Comparison of ENCODE assay signal across 26 cellular contexts in genomic region chr19:16985403-16985802, GRCh38.
"Had no signal": no experiment of that assay in that cellular context is flagged by ENCODE, and none has a peak within 500 bp of the region (broad histone marks: within the 10 kb centered on the region; RNA-seq: fewer than 3 reads in every experiment).

No MANE protein-coding gene starts in this region.

- ATAC-seq: left cardiac atrium; left lobe of liver; lower lobe of right lung; naive thymus-derived CD8-positive, alpha-beta T cell; pancreas; psoas muscle; stimulated activated effector memory CD8-positive, alpha-beta T cell treated with anti-CD3 and anti-CD28 coated beads, Interleukin-12 subunit alpha, Interleukin-12 subunit beta, amount 100 ng/mL, for 72 hours; upper lobe of right lung had no signal

- H3K4me3 ChIP-seq: lower lobe of right lung, pancreas, psoas muscle, right atrium auricular region, spleen, suprapubic skin, thoracic aorta, tibial artery, upper lobe of right lung, uterus had no signal

- H3K27me3 Mint-ChIP-seq: stimulated activated naive CD8-positive, alpha-beta T cell treated with anti-CD3 and anti-CD28 coated beads, Interleukin-15, Interleukin-2, amounts not matched to agents 100 ng/mL and 50 ng/mL, for 24 hours had no signal

- H3K9me3 ChIP-seq: lower lobe of right lung, pancreas, suprapubic skin, thoracic aorta, tibial artery, upper lobe of right lung, uterus had no signal

- H3K4me1 Mint-ChIP-seq: naive thymus-derived CD8-positive, alpha-beta T cell; nephron; neural crest cell; stimulated activated effector memory CD8-positive, alpha-beta T cell treated with anti-CD3 and anti-CD28 coated beads, Interleukin-12 subunit alpha, Interleukin-12 subunit beta, amount 100 ng/mL, for 72 hours had no signal

- H3K4me1 ChIP-seq: lower lobe of right lung, pancreas, psoas muscle, right atrium auricular region, spleen, upper lobe of right lung, uterus had no signal

- H3K27me3 ChIP-seq: pancreas, right atrium auricular region, suprapubic skin, tibial artery, upper lobe of right lung, uterus had no signal

- DNase-seq: hippocampal formation; kidney glomerular epithelial cell; left cardiac atrium; lower lobe of right lung; mammary epithelial cell; mesenchymal stem cell; naive thymus-derived CD8-positive, alpha-beta T cell; nucleus accumbens; psoas muscle; small intestine; spleen; stimulated activated CD4-positive, alpha-beta T cell treated with anti-CD3 and anti-CD28 coated beads, Interleukin-4, amount 100 ng/mL, for 24 hours; stimulated activated naive CD4-positive, alpha-beta T cell; tibial artery; trophoblast cell; uterus had no signal

- H3K36me3 ChIP-seq: lower lobe of right lung, pancreas, right atrium auricular region, spleen, suprapubic skin, thoracic aorta, tibial artery, upper lobe of right lung, uterus had no signal

- H3K4me3 Mint-ChIP-seq: naive thymus-derived CD8-positive, alpha-beta T cell; nephron; neural crest cell; stimulated activated effector memory CD8-positive, alpha-beta T cell treated with anti-CD3 and anti-CD28 coated beads, Interleukin-12 subunit alpha, Interleukin-12 subunit beta, amount 100 ng/mL, for 72 hours; stimulated activated naive CD8-positive, alpha-beta T cell treated with anti-CD3 and anti-CD28 coated beads, Interleukin-15, Interleukin-2, amounts not matched to agents 100 ng/mL and 50 ng/mL, for 24 hours had no signal

- H3K36me3 Mint-ChIP-seq: stimulated activated effector memory CD8-positive, alpha-beta T cell treated with anti-CD3 and anti-CD28 coated beads, Interleukin-12 subunit alpha, Interleukin-12 subunit beta, amount 100 ng/mL, for 72 hours had no signal

- H3K27ac Mint-ChIP-seq: nephron; stimulated activated effector memory CD8-positive, alpha-beta T cell treated with anti-CD3 and anti-CD28 coated beads, Interleukin-12 subunit alpha, Interleukin-12 subunit beta, amount 100 ng/mL, for 72 hours; stimulated activated naive CD8-positive, alpha-beta T cell treated with anti-CD3 and anti-CD28 coated beads, Interleukin-15, Interleukin-2, amounts not matched to agents 100 ng/mL and 50 ng/mL, for 24 hours had no signal

- H3K27ac ChIP-seq: lower lobe of right lung, pancreas, psoas muscle, spleen, upper lobe of right lung, uterus had no signal
